Comparison of ENCODE assay signal across 22 cellular contexts in genomic region chr4:98539299-98539698, GRCh38.
"Had no signal": no experiment of that assay in that cellular context is flagged by ENCODE, and none has a peak within 500 bp of the region (broad histone marks: within the 10 kb centered on the region; RNA-seq: fewer than 3 reads in every experiment).

No MANE protein-coding gene starts in this region.

- ATAC-seq: activated CD4-positive, CD25-positive, alpha-beta regulatory T cell treated with anti-CD3 and anti-CD28 coated beads, Interleukin-2, amount 50 U/mL, for 24 hours; activated CD8-positive, alpha-beta T cell treated with anti-CD3 and anti-CD28 coated beads for 36 hours; activated T-cell treated with anti-CD3 and anti-CD28 coated beads, Interleukin-2, amount 50 U/mL, for 72 hours had no signal

- H3K27me3 ChIP-seq: adrenal gland, breast epithelium had no signal

- H3K4me3 ChIP-seq: adrenal gland, breast epithelium, PC-9 had no signal

- H2AFZ ChIP-seq: PC-9 had no signal

- H3K36me3 ChIP-seq: adrenal gland, breast epithelium, WERI-Rb-1 had no signal

- H3K4me1 ChIP-seq: adrenal gland, breast epithelium had no signal

- H3K4me2 ChIP-seq: PC-9 had no signal

- H3K27ac ChIP-seq: adrenal gland, breast epithelium, PC-9, WERI-Rb-1 had no signal

- H3K9me3 ChIP-seq: adrenal gland, breast epithelium had no signal

- DNase-seq: activated CD4-positive, alpha-beta T cell treated with anti-CD3 and anti-CD28 coated beads for 4 hours; activated CD8-positive, alpha-beta memory T cell treated with anti-CD3 and anti-CD28 coated beads, Interleukin-2, amount 50 U/mL, for 4 hours; activated CD8-positive, alpha-beta T cell treated with anti-CD3 and anti-CD28 coated beads for 36 hours; activated naive CD4-positive, alpha-beta T cell treated with anti-CD3 and anti-CD28 coated beads, Interleukin-2, amount 50 U/mL, for 16 hours; activated naive CD8-positive, alpha-beta T cell treated with anti-CD3 and anti-CD28 coated beads, Interleukin-2, amount 10 ng/mL, durations not matched to agents 7 days and 5 days; activated T-cell treated with anti-CD3 and anti-CD28 coated beads, Interleukin-2, amount 50 U/mL, for 72 hours; adrenal gland; aorta; Kasumi-1; KBM-7; MV-4-11; NCI-H1105; NCI-H1436; NCI-H1694 treated with DMSO at 0.1 percent for 48 hours; NCI-H2081; NCI-H510A treated with DMSO at 0.1 percent for 48 hours; PC-9; SIG-M5; T-helper 1 cell; WERI-Rb-1 had no signal
